ENCODE assay signal across 24 cellular contexts in genomic region chr2:122007577-122007976, GRCh38.
"Had no signal": no experiment of that assay in that cellular context is flagged by ENCODE, and none has a peak within 500 bp of the region (broad histone marks: within the 10 kb centered on the region; RNA-seq: fewer than 3 reads in every experiment).

No MANE protein-coding gene starts in this region.

- H3K27ac Mint-ChIP-seq: activated B cell treated with CpG ODN at 0.5 μM for 24 hours; activated CD8-positive, alpha-beta T cell treated with anti-CD3 and anti-CD28 coated beads for 36 hours; activated naive CD8-positive, alpha-beta T cell treated with anti-CD3 and anti-CD28 coated beads for 36 hours; brain; naive B cell; T-helper 17 cell had no signal

- H3K9me3 Mint-ChIP-seq: activated B cell treated with CpG ODN at 0.5 μM for 24 hours; activated CD8-positive, alpha-beta T cell treated with anti-CD3 and anti-CD28 coated beads for 36 hours; activated naive CD8-positive, alpha-beta T cell treated with anti-CD3 and anti-CD28 coated beads for 36 hours; central memory CD8-positive, alpha-beta T cell had no signal

- H3K9ac ChIP-seq: parathyroid adenoma had no signal

- H3K4me3 ChIP-seq: coronary artery, lung, skin epidermis, tibial nerve had no signal

- H3K36me3 ChIP-seq: tibial nerve had no signal

- H3K36me3 Mint-ChIP-seq: activated naive CD8-positive, alpha-beta T cell treated with anti-CD3 and anti-CD28 coated beads for 36 hours; brain had no signal

- H3K27ac ChIP-seq: coronary artery, parathyroid adenoma, skin epidermis, tibial nerve had no signal

- ATAC-seq: activated CD8-positive, alpha-beta T cell treated with anti-CD3 and anti-CD28 coated beads for 36 hours; left colon; T-helper 17 cell had no signal

- H3K4me1 Mint-ChIP-seq: activated B cell treated with CpG ODN at 0.5 μM for 24 hours; activated naive CD8-positive, alpha-beta T cell treated with anti-CD3 and anti-CD28 coated beads for 36 hours; central memory CD8-positive, alpha-beta T cell; naive B cell had no signal

- H3K9me3 ChIP-seq: tibial nerve had no signal

- H3K4me1 ChIP-seq: parathyroid adenoma, tibial nerve had no signal

- H3K27me3 Mint-ChIP-seq: activated B cell treated with CpG ODN at 0.5 μM for 24 hours; activated CD8-positive, alpha-beta T cell treated with anti-CD3 and anti-CD28 coated beads for 36 hours; activated naive CD8-positive, alpha-beta T cell treated with anti-CD3 and anti-CD28 coated beads for 36 hours had no signal

- H3K27me3 ChIP-seq: tibial nerve had no signal

- H3K4me3 Mint-ChIP-seq: activated B cell treated with CpG ODN at 0.5 μM for 24 hours; activated CD8-positive, alpha-beta T cell treated with anti-CD3 and anti-CD28 coated beads for 36 hours; activated naive CD8-positive, alpha-beta T cell treated with anti-CD3 and anti-CD28 coated beads for 36 hours; brain; central memory CD8-positive, alpha-beta T cell; naive B cell; T-helper 17 cell had no signal

- DNase-seq: activated B cell treated with CpG ODN at 0.5 μM for 24 hours; activated CD4-positive, alpha-beta T cell treated with anti-CD3 and anti-CD28 coated beads for 48 hours; activated CD8-positive, alpha-beta memory T cell treated with anti-CD3 and anti-CD28 coated beads, Interleukin-2, amount 50 U/mL, for 48 hours; activated CD8-positive, alpha-beta T cell treated with anti-CD3 and anti-CD28 coated beads for 36 hours; activated gamma-delta T cell treated with Interleukin-2 at 50 U/mL for 16 hours; activated naive CD8-positive, alpha-beta T cell treated with anti-CD3 and anti-CD28 coated beads for 36 hours; amygdala; effector CD4-positive, alpha-beta T cell; foreskin fibroblast; glutamatergic neuron; left colon; naive B cell; retina; stimulated activated CD4-positive, alpha-beta T cell treated with anti-CD3 and anti-CD28 coated beads, Interleukin-15, amount 100 ng/mL, for 24 hours; stimulated activated CD4-positive, alpha-beta T cell treated with anti-CD3 and anti-CD28 coated beads, Interleukin-4, amount 100 ng/mL, for 24 hours; stimulated activated naive CD4-positive, alpha-beta T cell; T-helper 17 cell had no signal
